21 cellular contexts compared by ENCODE assay signal in the genomic region with DNA sequence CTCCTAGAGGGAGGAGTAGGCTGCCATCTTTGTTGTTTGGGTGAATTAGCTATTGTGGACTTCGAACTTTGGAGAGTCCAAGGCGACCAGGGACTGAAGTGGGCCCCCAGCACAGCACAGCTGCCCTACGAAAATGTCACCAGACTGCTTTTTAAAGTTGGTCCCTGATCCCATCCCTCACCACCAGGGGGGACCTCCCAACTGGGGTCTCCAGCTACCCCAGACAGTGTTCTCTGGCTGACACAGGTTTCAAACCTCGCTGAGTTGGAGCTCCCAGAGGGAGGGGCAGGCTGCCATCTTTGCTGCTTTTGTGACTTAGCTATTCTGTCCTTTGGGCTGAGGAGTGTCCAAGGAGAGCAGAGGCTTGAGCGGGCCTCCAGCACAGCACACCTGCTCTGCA. TPM values are rescaled to one million over a fixed set of nuclear protein-coding genes. Genes with fewer than 3 reads are reported as not detected.
DNase-seq lines count a peak whose midpoint lies in the region; ATAC-seq and TF ChIP-seq lines count a peak whose summit lies in the region.
"Had no signal": no experiment of that assay in that cellular context is flagged by ENCODE, and none has a peak within 500 bp of the region (broad histone marks: within the 10 kb centered on the region; RNA-seq: fewer than 3 reads in every experiment).

No MANE protein-coding gene starts in this region.

- H3K9ac ChIP-seq in IMR-90 (ENCODE audit: low read depth, low read length) (no peak overlapping the region), mesendoderm (ENCODE audit: low read length) (no peak overlapping the region)

- TF ChIP-seq CTCF in GM12872 (IDR thresholded peaks at IDR 0.05; ENCODE audit: insufficient read depth, low read depth, low read length) (0 out of 3 replicates have a peak, but pooled peaks have one; percentile 18), IMR-90 (conservative IDR thresholded peaks at IDR 0.05; ENCODE audit: low read depth, low read length) (no peak), brain microvascular endothelial cell (IDR thresholded peaks at IDR 0.05; ENCODE audit: low read depth, low read length, missing control alignments) (peak; percentile 21)

- H3K27ac Mint-ChIP-seq in activated CD4-positive, alpha-beta memory T cell treated with anti-CD3 and anti-CD28 coated beads for 36 hours, result no peak overlapping the region
- H3K27ac Mint-ChIP-seq: T-helper 1 cell treated with Interleukin-12 subunit alpha and Interleukin-12 subunit beta and Interleukin-4 antibody, amounts not matched to agents 30 μg/mL and 1 μg/mL, for 36 hours had no signal

- H3K4me3 Mint-ChIP-seq in activated CD4-positive, alpha-beta memory T cell treated with anti-CD3 and anti-CD28 coated beads for 36 hours, result no peak overlapping the region
- H3K4me3 Mint-ChIP-seq: T-helper 1 cell treated with Interleukin-12 subunit alpha and Interleukin-12 subunit beta and Interleukin-4 antibody, amounts not matched to agents 30 μg/mL and 1 μg/mL, for 36 hours had no signal

- no peaks in the 10 kb centered on the region for H3K79me2 ChIP-seq in mesendoderm (ENCODE audit: control insufficient read depth, insufficient read depth, low read length)

- H3K27ac ChIP-seq in IMR-90 (ENCODE audit: insufficient read depth, low read length) (no peak overlapping the region), brain microvascular endothelial cell (no peak overlapping the region), mesendoderm (ENCODE audit: low read depth, low read length) (no peak overlapping the region)
- H3K27ac ChIP-seq: C4-2B, Peyer's patch, SJCRH30 had no signal

- H4K8ac ChIP-seq in IMR-90 (ENCODE audit: low read depth in 2 of 2, low read length in 2 of 2), result no peak overlapping the region
- H4K8ac ChIP-seq in mesendoderm (ENCODE audit: low read depth, low read length), result no peak overlapping the region

- H3K23ac ChIP-seq in IMR-90 (ENCODE audit: low read depth, low read length) (no peak overlapping the region), mesendoderm (ENCODE audit: low read length) (no peak overlapping the region)

- no peak overlapping the region for H3K4me3 ChIP-seq in IMR-90 (ENCODE audit: insufficient read depth, low read depth, low read length)
- no peak overlapping the region for H3K4me3 ChIP-seq in brain microvascular endothelial cell (ENCODE audit: low read depth, low read length)
- no peak overlapping the region for H3K4me3 ChIP-seq in mesendoderm (ENCODE audit: low read length)
- H3K4me3 ChIP-seq: Peyer's patch, SJCRH30 had no signal

- no peaks in the 10 kb centered on the region for H3K9me1 ChIP-seq in IMR-90 (ENCODE audit: insufficient read depth, low read length)

- H3K18ac ChIP-seq in IMR-90 (ENCODE audit: low read depth, low read length), result no peak overlapping the region
- H3K18ac ChIP-seq in mesendoderm (ENCODE audit: low read length), result no peak overlapping the region

- no peak overlapping the region for H2BK120ac ChIP-seq in IMR-90 (ENCODE audit: low read depth, low read length)
- no peak overlapping the region for H2BK120ac ChIP-seq in mesendoderm (ENCODE audit: low read depth, low read length)

- no peak overlapping the region for H2BK20ac ChIP-seq in IMR-90 (ENCODE audit: low read depth, low read length)

- in situ Hi-C loops in IMR-90 (cut with MboI; ENCODE audit: low sequenced_read_pairs) (no loop called here), brain microvascular endothelial cell (cut with HindIII; ENCODE audit: low pct_ligation_motif_present, low sequenced_read_pairs) (no loop called here)

- no peak for ATAC-seq in IMR-90 (ENCODE audit: low read depth)
- ATAC-seq in GM19395 (IDR thresholded peaks at IDR 0.05; ENCODE audit: unreplicated experiment), result no peak

- H3K36me3 ChIP-seq in IMR-90 (ENCODE audit: control insufficient read depth, insufficient read depth, low read length), result no peaks in the 10 kb centered on the region
- no peaks in the 10 kb centered on the region for H3K36me3 ChIP-seq in brain microvascular endothelial cell (replicated peaks)
- no peaks in the 10 kb centered on the region for H3K36me3 ChIP-seq in mesendoderm (ENCODE audit: control insufficient read depth, insufficient read depth, low read length)
- H3K36me3 ChIP-seq: Peyer's patch, SJCRH30 had no signal

- no TSS peak for BruUV-seq in IMR-90 (replicated peaks; lab: Mats Ljungman, UMichigan)

- H3K4me2 ChIP-seq in IMR-90 (ENCODE audit: low read depth, low read length) (no peak overlapping the region), mesendoderm (ENCODE audit: low read length) (no peak overlapping the region)

- H3K27me3 ChIP-seq in IMR-90 (ENCODE audit: control insufficient read depth, insufficient read depth, low read length), result no peaks in the 10 kb centered on the region
- H3K27me3 ChIP-seq in brain microvascular endothelial cell (replicated peaks), result no peaks in the 10 kb centered on the region
- H3K27me3 ChIP-seq in mesendoderm (ENCODE audit: insufficient read depth, low read length, poor library complexity), result no peaks in the 10 kb centered on the region
- H3K27me3 ChIP-seq: Peyer's patch had no signal

- H3K4me1 ChIP-seq in IMR-90 (ENCODE audit: control insufficient read depth, insufficient read depth, low read length) (peaks cover 2% of the 10 kb centered on the region; the same call in 1 of the 2 replicates), mesendoderm (ENCODE audit: control insufficient read depth, low read depth, low read length) (no peaks in the 10 kb centered on the region)
- H3K4me1 ChIP-seq: Peyer's patch, SJCRH30 had no signal

- H4K20me1 ChIP-seq in IMR-90 (ENCODE audit: insufficient read depth, low read length), result no peaks in the 10 kb centered on the region

- H3K4ac ChIP-seq in IMR-90 (ENCODE audit: low read depth, low read length), result no peak overlapping the region
- no peak overlapping the region for H3K4ac ChIP-seq in mesendoderm (ENCODE audit: low read depth, low read length)

- no peak for TF ChIP-seq RAD21 in IMR-90 (IDR thresholded peaks at IDR 0.05; ENCODE audit: low read length)

- CTCF ChIA-PET in IMR-90 (lab: Yijun Ruan, JAX), result no interaction called here
- CTCF ChIA-PET in activated CD4-positive, alpha-beta memory T cell treated with anti-CD3 and anti-CD28 coated beads for 36 hours (lab: Charles Lee), result interaction anchor here (1.0 to 1.3 kb wide), 3 partner anchors 39 to 178 kb away, joined by 3 to 5 read pairs (median 4); no protein-coding TSS in a partner anchor

- H2BK15ac ChIP-seq in IMR-90 (ENCODE audit: low read depth, low read length) (no peak overlapping the region), mesendoderm (replicated peaks; ENCODE audit: low read depth) (no peak overlapping the region)

- H3K4me1 Mint-ChIP-seq in activated CD4-positive, alpha-beta memory T cell treated with anti-CD3 and anti-CD28 coated beads for 36 hours (ENCODE audit: low read depth), result peaks cover 3% of the 10 kb centered on the region

- H2BK5ac ChIP-seq in IMR-90 (ENCODE audit: low read depth, low read length, poor library complexity, severe bottlenecking) (no peak overlapping the region), mesendoderm (ENCODE audit: low read length) (no peak overlapping the region)

- H4K91ac ChIP-seq in IMR-90 (ENCODE audit: insufficient read depth, low read depth, low read length), result no peak overlapping the region

- H3K27me3 Mint-ChIP-seq in activated CD4-positive, alpha-beta memory T cell treated with anti-CD3 and anti-CD28 coated beads for 36 hours, result peaks cover 19% of the 10 kb centered on the region

- DNase-seq in IMR-90, result no peak
- DNase-seq in brain microvascular endothelial cell, result no peak
- peak; percentile 13 for DNase-seq in mesendoderm
- DNase-seq in DMS153 (lab: John Stamatoyannopoulos, UW), result no peak
- DNase-seq in activated CD4-positive, alpha-beta memory T cell treated with anti-CD3 and anti-CD28 coated beads for 36 hours, result no peak
- DNase-seq: DMS79; GOT3; KBM-7; NCI-H1105; NCI-H146; NCI-H2029 treated with DMSO at 0.1 percent for 48 hours; NCI-H226; NCI-H510A treated with DMSO at 0.1 percent for 48 hours; NCI-H774; NK-92 treated with Interleukin-12 subunit alpha and Interleukin-12 subunit beta, amount 100 ng/mL, for 24 hours; Peyer's patch; SJCRH30 had no signal

- peak overlapping the region; percentile 45 for H2AK9ac ChIP-seq in IMR-90 (replicated peaks; ENCODE audit: low read depth, low read length, poor library complexity)

- intact Hi-C loops in IMR-90 (cut with micrococcal nuclease), result no loop called here
- intact Hi-C loops in activated CD4-positive, alpha-beta memory T cell treated with anti-CD3 and anti-CD28 coated beads for 36 hours (cut with micrococcal nuclease), result no loop called here

- H4K5ac ChIP-seq in IMR-90 (ENCODE audit: low read depth, low read length) (no peak overlapping the region), mesendoderm (ENCODE audit: low read length) (no peak overlapping the region)

- H3K56ac ChIP-seq in IMR-90 (ENCODE audit: extremely low read depth, insufficient read depth, low read length) (no peak overlapping the region), mesendoderm (ENCODE audit: low read length) (no peak overlapping the region)

- no peaks in the 10 kb centered on the region for H3K9me3 Mint-ChIP-seq in activated CD4-positive, alpha-beta memory T cell treated with anti-CD3 and anti-CD28 coated beads for 36 hours
- H3K9me3 Mint-ChIP-seq: T-helper 1 cell treated with Interleukin-12 subunit alpha and Interleukin-12 subunit beta and Interleukin-4 antibody, amounts not matched to agents 30 μg/mL and 1 μg/mL, for 36 hours had no signal

- no peaks in the 10 kb centered on the region for H3K79me1 ChIP-seq in IMR-90 (ENCODE audit: low read depth in 1 of 2, low read length in 2 of 2)
- H3K79me1 ChIP-seq in mesendoderm (ENCODE audit: low read length), result no peaks in the 10 kb centered on the region

- POLR2A ChIA-PET in IMR-90 (lab: Charles Lee; ENCODE audit: unreplicated experiment), result no interaction called here
- POLR2A ChIA-PET in activated CD4-positive, alpha-beta memory T cell treated with anti-CD3 and anti-CD28 coated beads for 36 hours (lab: Charles Lee), result no interaction called here

- no peak overlapping the region for H2AFZ ChIP-seq in IMR-90 (replicated peaks; ENCODE audit: low read length, poor library complexity)

- no peaks in the 10 kb centered on the region for H3K36me3 Mint-ChIP-seq in activated CD4-positive, alpha-beta memory T cell treated with anti-CD3 and anti-CD28 coated beads for 36 hours

- dilution Hi-C loops in IMR-90 (cut with HindIII; ENCODE audit: low sequenced_read_pairs, unreplicated experiment), result no loop called here

- no peaks in the 10 kb centered on the region for H3K9me3 ChIP-seq in IMR-90 (ENCODE audit: control insufficient read depth, insufficient read depth, low read length)
- H3K9me3 ChIP-seq: Peyer's patch, SJCRH30 had no signal

- TF ChIP-seq POLR2A in IMR-90 (IDR thresholded peaks at IDR 0.05; ENCODE audit: low read depth, low read length), result no peak

- H3K14ac ChIP-seq in IMR-90 (replicated peaks; ENCODE audit: low read depth, low read length), result no peak overlapping the region

- WGBS in IMR-90 (ENCODE audit: extremely low coverage in 2 of 2, insufficient read length in 1 of 2), 2 experiments, result no CpG with 5 or more reads among the region's 5 CpGs
- WGBS in mesendoderm (ENCODE audit: extremely low coverage, insufficient coverage, low lambda C conversion rate), result no CpG with 5 or more reads among the region's 5 CpGs

- H2AK5ac ChIP-seq in IMR-90 (ENCODE audit: low read depth, low read length), result no peak overlapping the region
- H2AK5ac ChIP-seq in mesendoderm (ENCODE audit: low read length), result no peak overlapping the region

RNA-seq across cellular contexts. Expression of a gene that starts 45.7 kb away (rescaled TPM):
- total RNA-seq in IMR-90 (2012; rRNA removed), result 3.4 and 4.4 TPM in 2 replicates
- polyA plus RNA-seq in IMR-90 (2012; rRNA removed), result 1.6 and 2.7 TPM in 2 replicates
- polyA plus RNA-seq in IMR-90 (2012; cell fraction: cytosol; rRNA removed), result 1.6 and 1.9 TPM in 2 replicates
- 2.0 and 2.4 TPM in 2 replicates for polyA plus RNA-seq in IMR-90 (2012; cell fraction: nucleus; rRNA removed; ENCODE audit: low replicate concordance)
- polyA plus RNA-seq in mesendoderm (2013, experiment 1 of 2), result 0.59 TPM
- 0.48 TPM for polyA plus RNA-seq in mesendoderm (2013, experiment 2 of 2)
- total RNA-seq in activated CD4-positive, alpha-beta memory T cell treated with anti-CD3 and anti-CD28 coated beads for 36 hours, result under 1 TPM; 0.36 to 0.52 TPM
